ENCODE assay signal across 26 cellular contexts in genomic region chr3:81851166-81851565, GRCh38.
"Had no signal": no experiment of that assay in that cellular context is flagged by ENCODE, and none has a peak within 500 bp of the region (broad histone marks: within the 10 kb centered on the region; RNA-seq: fewer than 3 reads in every experiment).

No MANE protein-coding gene starts in this region.

- H3K36me3 Mint-ChIP-seq: activated naive CD4-positive, alpha-beta T cell treated with anti-CD3 and anti-CD28 coated beads, Interleukin-2, amount 10 ng/mL, durations not matched to agents 7 days and 5 days; activated naive CD8-positive, alpha-beta T cell treated with anti-CD3 and anti-CD28 coated beads for 36 hours had no signal

- H3K27me3 ChIP-seq: breast epithelium, MG63 had no signal

- H3K9ac ChIP-seq: SK-N-SH had no signal

- H3K4me2 ChIP-seq: SK-N-SH had no signal

- H3K27ac Mint-ChIP-seq: activated CD8-positive, alpha-beta T cell treated with anti-CD3 and anti-CD28 coated beads for 36 hours; activated naive CD4-positive, alpha-beta T cell treated with anti-CD3 and anti-CD28 coated beads, Interleukin-2, amount 10 ng/mL, durations not matched to agents 7 days and 5 days; activated naive CD8-positive, alpha-beta T cell treated with anti-CD3 and anti-CD28 coated beads for 36 hours; activated T-cell treated with anti-CD3 and anti-CD28 coated beads, Interleukin-2, amount 50 U/mL, for 72 hours; activated T-helper 2 cell treated with anti-CD3 and anti-CD28 coated beads, Interferon-gamma antibody, Interleukin-2, Interleukin-4, amounts not matched to agents 10 μg/mL and 5 μg/mL and 100 μg/mL, durations not matched to agents 14 hours and 24 hours and 36 hours had no signal

- ATAC-seq: activated CD8-positive, alpha-beta T cell treated with anti-CD3 and anti-CD28 coated beads for 36 hours; activated T-cell treated with anti-CD3 and anti-CD28 coated beads, Interleukin-2, amount 50 U/mL, for 72 hours; Right ventricle myocardium inferior had no signal

- DNase-seq: activated CD4-positive, alpha-beta T cell treated with anti-CD3 and anti-CD28 coated beads for 4 hours; activated CD8-positive, alpha-beta memory T cell treated with anti-CD3 and anti-CD28 coated beads, Interleukin-2, amount 50 U/mL, for 4 hours; activated CD8-positive, alpha-beta T cell treated with anti-CD3 and anti-CD28 coated beads for 36 hours; activated gamma-delta T cell treated with Interleukin-2 at 50 U/mL for 16 hours; activated naive CD4-positive, alpha-beta T cell treated with anti-CD3 and anti-CD28 coated beads, Interleukin-2, amount 10 ng/mL, durations not matched to agents 7 days and 5 days; activated naive CD8-positive, alpha-beta T cell treated with anti-CD3 and anti-CD28 coated beads for 36 hours; activated T-cell treated with anti-CD3 and anti-CD28 coated beads, Interleukin-2, amount 50 U/mL, for 72 hours; anterior cingulate cortex; caudate nucleus; MG63; MV-4-11; NCI-H1092 treated with DMSO at 0.1 percent for 48 hours; NCI-H1417 treated with DMSO at 0.1 percent for 48 hours; NCI-H187; NCI-H2081; NCI-H2171; NCI-H345; NCI-H510A; NCI-H526 treated with DMSO at 0.1 percent for 48 hours; RPMI8226; SK-N-SH; T-helper 1 cell; WERI-Rb-1 had no signal

- H3K27ac ChIP-seq: breast epithelium, WERI-Rb-1 had no signal

- H3K9me3 Mint-ChIP-seq: activated CD8-positive, alpha-beta T cell treated with anti-CD3 and anti-CD28 coated beads for 36 hours; activated naive CD4-positive, alpha-beta T cell treated with anti-CD3 and anti-CD28 coated beads, Interleukin-2, amount 10 ng/mL, durations not matched to agents 7 days and 5 days; activated naive CD8-positive, alpha-beta T cell treated with anti-CD3 and anti-CD28 coated beads for 36 hours; activated T-cell treated with anti-CD3 and anti-CD28 coated beads, Interleukin-2, amount 50 U/mL, for 72 hours; activated T-helper 2 cell treated with anti-CD3 and anti-CD28 coated beads, Interferon-gamma antibody, Interleukin-2, Interleukin-4, amounts not matched to agents 10 μg/mL and 5 μg/mL and 100 μg/mL, durations not matched to agents 14 hours and 24 hours and 36 hours had no signal

- H3K4me3 Mint-ChIP-seq: activated CD8-positive, alpha-beta T cell treated with anti-CD3 and anti-CD28 coated beads for 36 hours; activated naive CD4-positive, alpha-beta T cell treated with anti-CD3 and anti-CD28 coated beads, Interleukin-2, amount 10 ng/mL, durations not matched to agents 7 days and 5 days; activated naive CD8-positive, alpha-beta T cell treated with anti-CD3 and anti-CD28 coated beads for 36 hours; activated T-cell treated with anti-CD3 and anti-CD28 coated beads, Interleukin-2, amount 50 U/mL, for 72 hours had no signal

- H3K4me1 Mint-ChIP-seq: activated naive CD4-positive, alpha-beta T cell treated with anti-CD3 and anti-CD28 coated beads, Interleukin-2, amount 10 ng/mL, durations not matched to agents 7 days and 5 days; activated naive CD8-positive, alpha-beta T cell treated with anti-CD3 and anti-CD28 coated beads for 36 hours had no signal

- H3K9me3 ChIP-seq: breast epithelium, MG63, SK-N-SH had no signal

- H3K27me3 Mint-ChIP-seq: activated CD8-positive, alpha-beta T cell treated with anti-CD3 and anti-CD28 coated beads for 36 hours; activated naive CD4-positive, alpha-beta T cell treated with anti-CD3 and anti-CD28 coated beads, Interleukin-2, amount 10 ng/mL, durations not matched to agents 7 days and 5 days had no signal

- H3K4me1 ChIP-seq: breast epithelium had no signal

- H3K4me3 ChIP-seq: breast epithelium, MG63 had no signal

- H3K36me3 ChIP-seq: breast epithelium, MG63, WERI-Rb-1 had no signal
